ENCODE assay signal across 1 cellular context in genomic region chr1:192566657-192567056, GRCh38.
A peak's percentile ranks its signal among the peaks of the same experiment; 100 is the strongest.
TF ChIP-seq lines count a peak whose summit lies in the region.

No MANE protein-coding gene starts in this region.

TF ChIP-seq in GM12878, 131 proteins besides CTCF, POLR2A, EP300 and RAD21:
- TF ChIP-seq MTA2 (IDR thresholded peaks at IDR 0.05; ENCODE audit: low read depth) (0 out of 2 replicates have a peak, but pooled peaks have one; percentile 19), IKZF1 (conservative IDR thresholded peaks at IDR 0.05) (peak; percentile 46; the same call in 1 of the 2 replicates), ZNF687 (IDR thresholded peaks at IDR 0.05) (0 out of 2 replicates have a peak, but pooled peaks have one; percentile 19), SREBF2 (IDR thresholded peaks at IDR 0.05; ENCODE audit: low read length) (no peak), E4F1 (IDR thresholded peaks at IDR 0.05; ENCODE audit: borderline replicate concordance, partially characterized antibody) (no peak), ZBTB4 (CRISPR knock-in tag; IDR thresholded peaks at IDR 0.05) (no peak), PKNOX1 (IDR thresholded peaks at IDR 0.05) (no peak), NKRF (conservative IDR thresholded peaks at IDR 0.05) (no peak), IRF5 (IDR thresholded peaks at IDR 0.05; ENCODE audit: borderline replicate concordance) (no peak), RUNX3 (IDR thresholded peaks at IDR 0.05; ENCODE audit: low read length) (no peak), CBX5 (IDR thresholded peaks at IDR 0.05; ENCODE audit: low read depth) (no peak), RELA (IDR thresholded peaks at IDR 0.05; ENCODE audit: borderline replicate concordance, partially characterized antibody) (no peak), RFX5 (IDR thresholded peaks at IDR 0.05; ENCODE audit: low read depth, low read length) (no peak), REST (IDR thresholded peaks at IDR 0.05; ENCODE audit: low read depth, low read length) (no peak)
